Comparison of ENCODE assay signal across 1 cellular context in the genomic region with DNA sequence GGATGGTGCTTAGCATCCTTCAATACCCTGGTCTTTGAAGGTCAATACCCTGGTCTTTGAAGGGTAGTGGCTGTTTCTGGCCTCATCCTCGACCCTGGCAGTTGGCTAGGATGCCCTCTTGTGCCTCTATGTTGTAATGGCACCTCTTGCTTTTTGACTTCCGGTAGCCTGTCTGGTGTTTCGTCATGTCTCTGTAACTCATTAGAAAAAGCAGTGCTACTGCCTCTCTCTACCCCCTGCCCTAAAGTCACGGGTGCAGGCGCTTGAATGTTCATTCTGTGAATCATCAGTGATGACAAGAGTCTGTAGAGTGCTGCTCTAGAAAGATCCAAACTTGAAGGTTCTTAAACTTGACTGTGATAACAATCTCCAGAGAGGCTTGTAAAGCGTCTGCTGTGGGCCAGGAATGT.
A peak's percentile ranks its signal among the peaks of the same experiment; 100 is the strongest.
TF ChIP-seq lines count a peak whose summit lies in the region.

No MANE protein-coding gene starts in this region.

TF ChIP-seq in HepG2, 621 proteins besides CTCF, POLR2A, EP300 and RAD21:
- peak; percentile 67 for TF ChIP-seq ETV5 (CRISPR knock-in tag; IDR thresholded peaks at IDR 0.05; ENCODE audit: borderline replicate concordance)
- TF ChIP-seq BRD4 (CRISPR knock-in tag; IDR thresholded peaks at IDR 0.05): no peak
- TF ChIP-seq MTF1 (CRISPR knock-in tag; IDR thresholded peaks at IDR 0.05): no peak
- TF ChIP-seq ELF1 (CRISPR knock-in tag; IDR thresholded peaks at IDR 0.05): peak; percentile 59
- TF ChIP-seq CEBPG (CRISPR knock-in tag; IDR thresholded peaks at IDR 0.05): peak; percentile 70
- TF ChIP-seq FOXP1 (IDR thresholded peaks at IDR 0.05): no peak
- TF ChIP-seq FOXP1 (CRISPR knock-in tag; IDR thresholded peaks at IDR 0.05): no peak
- TF ChIP-seq ZNF569 (CRISPR knock-in tag; IDR thresholded peaks at IDR 0.05; ENCODE audit: borderline replicate concordance): no peak
- TF ChIP-seq GPN1 (CRISPR knock-in tag; IDR thresholded peaks at IDR 0.05; ENCODE audit: borderline replicate concordance): no peak
- TF ChIP-seq, protein P1, sequence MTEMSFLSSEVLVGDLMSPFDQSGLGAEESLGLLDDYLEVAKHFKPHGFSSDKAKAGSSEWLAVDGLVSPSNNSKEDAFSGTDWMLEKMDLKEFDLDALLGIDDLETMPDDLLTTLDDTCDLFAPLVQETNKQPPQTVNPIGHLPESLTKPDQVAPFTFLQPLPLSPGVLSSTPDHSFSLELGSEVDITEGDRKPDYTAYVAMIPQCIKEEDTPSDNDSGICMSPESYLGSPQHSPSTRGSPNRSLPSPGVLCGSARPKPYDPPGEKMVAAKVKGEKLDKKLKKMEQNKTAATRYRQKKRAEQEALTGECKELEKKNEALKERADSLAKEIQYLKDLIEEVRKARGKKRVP (CRISPR knock-in tag; IDR thresholded peaks at IDR 0.05): peak in 1 of 2 experiments; percentile 47; a peak in 1 of 4 replicates
- no peak for TF ChIP-seq ZNF572 (CRISPR knock-in tag; IDR thresholded peaks at IDR 0.05)
- peak; percentile 61; the same call in 1 of the 2 replicates for TF ChIP-seq GABPB1 (CRISPR knock-in tag; IDR thresholded peaks at IDR 0.05)
- TF ChIP-seq CEBPB (IDR thresholded peaks at IDR 0.05; ENCODE audit: borderline replicate concordance, low read depth, low read length): peak; percentile 81; the same call in 1 of the 2 replicates
- TF ChIP-seq GABPA (IDR thresholded peaks at IDR 0.05; ENCODE audit: low read depth, low read length): no peak
- peak; percentile 76 for TF ChIP-seq GABPA (CRISPR knock-in tag; IDR thresholded peaks at IDR 0.05; ENCODE audit: low read depth)
- TF ChIP-seq SATB2 (CRISPR knock-in tag; IDR thresholded peaks at IDR 0.05): no peak
- TF ChIP-seq KLF16 (CRISPR knock-in tag; IDR thresholded peaks at IDR 0.05): no peak
- peak; percentile 44; the same call in 1 of the 2 replicates for TF ChIP-seq CREB1 (IDR thresholded peaks at IDR 0.05)
- TF ChIP-seq CREB1 (CRISPR knock-in tag; IDR thresholded peaks at IDR 0.05): no peak
- TF ChIP-seq KAT7 (CRISPR knock-in tag; IDR thresholded peaks at IDR 0.05; ENCODE audit: borderline replicate concordance): no peak
- TF ChIP-seq TMF1 (CRISPR knock-in tag; IDR thresholded peaks at IDR 0.05; ENCODE audit: low read depth): no peak
- no peak for TF ChIP-seq ARID3A (IDR thresholded peaks at IDR 0.05; ENCODE audit: low read depth, low read length)
- no peak for TF ChIP-seq ASH2L (IDR thresholded peaks at IDR 0.05; ENCODE audit: insufficient read length, low read depth, low read length)
- TF ChIP-seq ZNF713 (CRISPR knock-in tag; IDR thresholded peaks at IDR 0.05): no peak
- TF ChIP-seq ARNTL (CRISPR knock-in tag; IDR thresholded peaks at IDR 0.05): no peak
- TF ChIP-seq ZNF773 (CRISPR knock-in tag; IDR thresholded peaks at IDR 0.05; ENCODE audit: borderline replicate concordance): no peak
- TF ChIP-seq SNAPC2 (CRISPR knock-in tag; IDR thresholded peaks at IDR 0.05): no peak
- TF ChIP-seq STAG1 (CRISPR knock-in tag; IDR thresholded peaks at IDR 0.05): peak; percentile 41
- peak; percentile 36; the same call in 1 of the 2 replicates for TF ChIP-seq SMC3 (IDR thresholded peaks at IDR 0.05; ENCODE audit: low read length)
- TF ChIP-seq ZNF710 (CRISPR knock-in tag; IDR thresholded peaks at IDR 0.05; ENCODE audit: borderline replicate concordance): no peak
- TF ChIP-seq RXRB (CRISPR knock-in tag; IDR thresholded peaks at IDR 0.05; ENCODE audit: borderline replicate concordance): no peak
- no peak for TF ChIP-seq FOXJ3 (CRISPR knock-in tag; IDR thresholded peaks at IDR 0.05; ENCODE audit: borderline replicate concordance)
- TF ChIP-seq ZNF124 (CRISPR knock-in tag; IDR thresholded peaks at IDR 0.05): no peak
- TF ChIP-seq GFI1 (CRISPR knock-in tag; IDR thresholded peaks at IDR 0.05; ENCODE audit: borderline replicate concordance): no peak
TF ChIP-seq in HepG2: peak in this region for 10.
